2 cellular contexts compared by ENCODE assay signal in genomic region chr1:75575837-75576236, GRCh38.
TF ChIP-seq lines count a peak whose summit lies in the region.

No MANE protein-coding gene starts in this region.

TF ChIP-seq in SK-N-SH, 30 proteins besides CTCF, POLR2A, EP300 and RAD21 (continued from another document):
- TF ChIP-seq USF2 (IDR thresholded peaks at IDR 0.05; ENCODE audit: borderline replicate concordance, low read depth, low read length) (no peak), ZBTB33 (IDR thresholded peaks at IDR 0.05; ENCODE audit: borderline replicate concordance, low read depth) (no peak), TCF12 (IDR thresholded peaks at IDR 0.05) (peak; percentile 71), REST (IDR thresholded peaks at IDR 0.05; ENCODE audit: low read depth, low read length) (no peak), RFX5 (IDR thresholded peaks at IDR 0.05; ENCODE audit: low read length) (no peak)

TF ChIP-seq in SK-N-SH treated with all-trans-retinoic acid at 6 μM for 48 hours, 23 proteins besides CTCF, POLR2A, EP300 and RAD21 (continued from another document):
- TF ChIP-seq PATZ1 (CRISPR knock-in tag; IDR thresholded peaks at IDR 0.05; ENCODE audit: borderline replicate concordance) (no peak), ZNF565 (CRISPR knock-in tag; conservative IDR thresholded peaks at IDR 0.05; ENCODE audit: low read depth) (no peak), ZNF8 (CRISPR knock-in tag; IDR thresholded peaks at IDR 0.05) (no peak), CREB5 (CRISPR knock-in tag; IDR thresholded peaks at IDR 0.05; ENCODE audit: low read depth) (no peak), PPARA (CRISPR knock-in tag; IDR thresholded peaks at IDR 0.05; ENCODE audit: borderline replicate concordance) (no peak), ZC3H10 (CRISPR knock-in tag; IDR thresholded peaks at IDR 0.05) (no peak)
